1 cellular context compared by ENCODE assay signal in the genomic region with DNA sequence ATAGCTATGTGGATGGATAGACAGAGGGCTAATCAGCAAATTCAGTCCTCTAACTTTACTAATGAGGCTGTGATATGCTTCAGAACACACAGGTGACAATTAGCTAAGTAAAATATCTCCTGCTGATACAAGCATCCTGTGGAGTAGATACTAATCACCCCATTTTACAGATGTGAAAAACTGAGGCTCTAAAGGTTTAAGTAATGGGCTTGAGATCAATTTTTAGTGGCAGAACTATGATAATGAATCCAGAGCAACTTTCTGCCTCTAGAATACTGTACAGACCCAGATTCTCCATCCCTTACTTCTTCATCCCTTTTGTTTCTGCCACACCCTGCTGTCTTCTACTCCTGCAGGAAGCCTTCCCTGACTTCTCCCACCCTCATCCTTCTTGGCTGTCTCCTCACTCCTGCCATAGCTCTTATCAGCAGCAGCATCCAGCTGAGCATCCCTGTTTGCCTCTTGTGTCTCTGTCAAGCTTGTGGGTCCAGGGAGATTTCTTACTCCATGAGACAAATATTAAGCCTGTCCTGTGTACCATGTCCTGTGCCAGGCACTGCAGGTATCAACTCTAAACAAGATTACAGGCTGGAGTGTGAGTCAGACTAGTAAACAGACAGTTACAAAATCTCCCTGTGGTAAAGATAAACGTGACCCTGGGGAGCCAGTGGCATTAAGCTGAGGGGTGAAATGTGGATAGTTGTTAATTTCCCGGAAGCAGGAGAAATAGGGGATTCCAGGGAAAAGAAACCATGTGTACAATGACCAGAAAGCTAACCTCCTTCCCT.
TF ChIP-seq lines count a peak whose summit lies in the region.

No MANE protein-coding gene starts in this region.

TF ChIP-seq in neural cell, 6 proteins besides CTCF, POLR2A, EP300 and RAD21 (continued from another document):
- TF ChIP-seq, protein P1, sequence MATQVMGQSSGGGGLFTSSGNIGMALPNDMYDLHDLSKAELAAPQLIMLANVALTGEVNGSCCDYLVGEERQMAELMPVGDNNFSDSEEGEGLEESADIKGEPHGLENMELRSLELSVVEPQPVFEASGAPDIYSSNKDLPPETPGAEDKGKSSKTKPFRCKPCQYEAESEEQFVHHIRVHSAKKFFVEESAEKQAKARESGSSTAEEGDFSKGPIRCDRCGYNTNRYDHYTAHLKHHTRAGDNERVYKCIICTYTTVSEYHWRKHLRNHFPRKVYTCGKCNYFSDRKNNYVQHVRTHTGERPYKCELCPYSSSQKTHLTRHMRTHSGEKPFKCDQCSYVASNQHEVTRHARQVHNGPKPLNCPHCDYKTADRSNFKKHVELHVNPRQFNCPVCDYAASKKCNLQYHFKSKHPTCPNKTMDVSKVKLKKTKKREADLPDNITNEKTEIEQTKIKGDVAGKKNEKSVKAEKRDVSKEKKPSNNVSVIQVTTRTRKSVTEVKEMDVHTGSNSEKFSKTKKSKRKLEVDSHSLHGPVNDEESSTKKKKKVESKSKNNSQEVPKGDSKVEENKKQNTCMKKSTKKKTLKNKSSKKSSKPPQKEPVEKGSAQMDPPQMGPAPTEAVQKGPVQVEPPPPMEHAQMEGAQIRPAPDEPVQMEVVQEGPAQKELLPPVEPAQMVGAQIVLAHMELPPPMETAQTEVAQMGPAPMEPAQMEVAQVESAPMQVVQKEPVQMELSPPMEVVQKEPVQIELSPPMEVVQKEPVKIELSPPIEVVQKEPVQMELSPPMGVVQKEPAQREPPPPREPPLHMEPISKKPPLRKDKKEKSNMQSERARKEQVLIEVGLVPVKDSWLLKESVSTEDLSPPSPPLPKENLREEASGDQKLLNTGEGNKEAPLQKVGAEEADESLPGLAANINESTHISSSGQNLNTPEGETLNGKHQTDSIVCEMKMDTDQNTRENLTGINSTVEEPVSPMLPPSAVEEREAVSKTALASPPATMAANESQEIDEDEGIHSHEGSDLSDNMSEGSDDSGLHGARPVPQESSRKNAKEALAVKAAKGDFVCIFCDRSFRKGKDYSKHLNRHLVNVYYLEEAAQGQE (IDR thresholded peaks at IDR 0.05; ENCODE audit: borderline replicate concordance): no peak
